ENCODE assay signal across 8 cellular contexts in genomic region chr12:6534914-6535696, GRCh38. TPM values are rescaled to one million over a fixed set of nuclear protein-coding genes. Genes with fewer than 3 reads are reported as not detected.
DNase-seq lines count a peak whose midpoint lies in the region; ATAC-seq, FAIRE-seq and TF ChIP-seq lines count a peak whose summit lies in the region.

No MANE protein-coding gene starts in this region.

- H3K4me3 Mint-ChIP-seq in MCF 10A (ENCODE audit: unreplicated experiment), result peak overlapping the region; percentile 88

- H3K4me1 ChIP-seq in small intestine (ENCODE audit: control insufficient read depth in 2 of 2, insufficient read depth in 1 of 2, low read depth in 1 of 2, low read length in 1 of 2), result peaks cover 4% of the 10 kb centered on the region in 2 donors

- H3K36me3 ChIP-seq in small intestine (ENCODE audit: control insufficient read depth in 2 of 2, insufficient read depth in 2 of 2, low read length in 2 of 2), result peaks cover 20 to 22% of the 10 kb centered on the region in 2 donors

- no peaks in the 10 kb centered on the region for H3K9me3 Mint-ChIP-seq in MCF 10A (ENCODE audit: unreplicated experiment)

- DNase-seq in COLO668 (lab: John Stamatoyannopoulos, UW; ENCODE audit: unreplicated experiment) (peak; percentile 71), NCI-H1105 (lab: John Stamatoyannopoulos, UW) (peak; percentile 73), UCSD-AML1 (lab: John Stamatoyannopoulos, UW; ENCODE audit: unreplicated experiment) (peak; percentile 83), MCF 10A (ENCODE audit: unreplicated experiment) (peak; percentile 80), iPS-NIHi7 (ENCODE audit: extremely low spot score) (peak; percentile 69), small intestine (peak; percentile 74)

- intact Hi-C loops in MCF 10A (cut with micrococcal nuclease), result loop anchor here (1.0 to 5.0 kb wide), 4 partner anchors 42 to 198 kb away; partner anchors contain the start of genes MRPL51 and VAMP1

- H3K4me3 ChIP-seq in small intestine (ENCODE audit: low read depth in 1 of 2, low read length in 2 of 2), result peak overlapping the region; percentile 73 to 99

- H3K27ac ChIP-seq in small intestine (ENCODE audit: low read depth in 1 of 2, low read length in 1 of 2), result peak overlapping the region; percentile 88 to 99

- peaks cover 61% of the 10 kb centered on the region for H3K36me3 Mint-ChIP-seq in MCF 10A (ENCODE audit: insufficient read depth, unreplicated experiment)

- POLR2A ChIA-PET in MCF 10A (lab: Yijun Ruan, JAX), result interaction anchor here (0.6 to 7.0 kb wide), 32 partner anchors 12 to 434 kb away, joined by 3 to 74 read pairs (median 5); partner anchors contain the start of genes COPS7A, MRPL51, NOP2 and SCNN1A

- CTCF ChIA-PET in MCF 10A (lab: Yijun Ruan, JAX), result interaction anchor here (0.5 to 8.2 kb wide), 14 partner anchors 12 to 160 kb away, joined by 3 to 99 read pairs (median 5); partner anchors contain the start of genes MRPL51 and SCNN1A

- WGBS in small intestine, 3 donors, result 0 to 1% (median 1%) methylated on average over 43 to 55 of the region's 55 CpGs

- H3K9me3 ChIP-seq in small intestine (ENCODE audit: control insufficient read depth, low read depth), result no peaks in the 10 kb centered on the region

- H3K27me3 ChIP-seq in small intestine (ENCODE audit: control insufficient read depth in 2 of 2, insufficient read depth in 2 of 2, low read length in 2 of 2), result no peaks in the 10 kb centered on the region

- FAIRE-seq in small intestine (lab: Jason Lieb, UNC), result no peak

- no peak for TF ChIP-seq CTCF in MCF 10A (IDR thresholded peaks at IDR 0.05; ENCODE audit: unreplicated experiment)

- no peaks in the 10 kb centered on the region for H3K27me3 Mint-ChIP-seq in MCF 10A (ENCODE audit: insufficient read depth, unreplicated experiment)

- peaks cover 43% of the 10 kb centered on the region for H3K4me1 Mint-ChIP-seq in MCF 10A (ENCODE audit: insufficient read depth, unreplicated experiment)

- ATAC-seq in GM21825 (IDR thresholded peaks at IDR 0.05; ENCODE audit: unreplicated experiment) (peak; percentile 1), HG03469 (IDR thresholded peaks at IDR 0.05; ENCODE audit: unreplicated experiment) (no peak)

- H3K27ac Mint-ChIP-seq in MCF 10A (ENCODE audit: low read depth, unreplicated experiment), result peak overlapping the region; percentile 95

- no TSS peak for BruUV-seq in MCF 10A (replicated peaks; lab: Mats Ljungman, UMichigan)

RNA-seq across cellular contexts. Expression of gene GAPDH, which starts 0.8 kb away (rescaled TPM):
- total RNA-seq in MCF 10A (2022), result 2,995 and 4,097 TPM in 2 replicates
- 1,000 to 10,000 TPM; 2,587 to 3,805 (median 3,097) TPM for polyA plus RNA-seq in small intestine

RNA-seq across cellular contexts. Expression of gene IFFO1, which starts 20.7 kb away (rescaled TPM):
- 0.49 and 1.1 TPM in 2 replicates for total RNA-seq in MCF 10A (2022)
- 1 to 10 TPM; 1.3 to 7.7 (median 4.1) TPM for polyA plus RNA-seq in small intestine

RNA-seq across cellular contexts. Expression of gene NOP2, which starts 33.0 kb away (rescaled TPM):
- 97.1 and 108 TPM in 2 replicates for total RNA-seq in MCF 10A (2022)
- 10 to 100 TPM; 14.3 to 27.1 (median 17.0) TPM for polyA plus RNA-seq in small intestine

RNA-seq across cellular contexts. Expression of gene NCAPD2, which starts 41.2 kb away (rescaled TPM):
- total RNA-seq in MCF 10A (2022), result 31.9 and 52.0 TPM in 2 replicates
- polyA plus RNA-seq in small intestine, result 10 to 100 TPM in 2 of 3 donors, 1 to 10 TPM in 1; 6.5 to 30.9 (median 13.2) TPM

RNA-seq across cellular contexts. Expression of gene MRPL51, which starts 42.0 kb away (rescaled TPM):
- 230 and 314 TPM in 2 replicates for total RNA-seq in MCF 10A (2022)
- polyA plus RNA-seq in small intestine, result 100 to 1,000 TPM in 1 of 3 donors, 10 to 100 TPM in 2; 88.1 to 126 (median 89.5) TPM
